19 cellular contexts compared by ENCODE assay signal in the genomic region with DNA sequence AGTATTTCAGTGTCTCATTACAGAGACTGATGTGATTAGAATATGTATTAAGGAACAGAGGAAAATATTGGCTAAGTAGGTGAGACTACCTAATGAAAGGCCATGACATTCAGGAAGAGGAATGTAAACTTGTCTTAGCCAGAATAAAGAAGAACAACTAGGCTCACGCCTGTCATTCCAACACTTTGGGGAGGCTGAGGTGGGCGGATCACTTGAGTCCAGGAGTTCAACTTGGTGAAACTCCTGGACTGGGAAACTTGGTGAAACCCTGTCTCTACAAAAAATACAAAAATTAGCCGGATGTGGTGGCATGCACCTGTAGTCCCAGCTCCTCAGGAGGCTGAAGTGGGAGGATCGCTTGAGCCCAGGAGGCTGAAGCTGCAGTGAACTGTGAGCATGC. TPM values are rescaled to one million over a fixed set of nuclear protein-coding genes. Genes with fewer than 3 reads are reported as not detected.
DNase-seq lines count a peak whose midpoint lies in the region; ATAC-seq and FAIRE-seq lines count a peak whose summit lies in the region.
"Had no signal": no experiment of that assay in that cellular context is flagged by ENCODE, and none has a peak within 500 bp of the region (broad histone marks: within the 10 kb centered on the region; RNA-seq: fewer than 3 reads in every experiment).

No MANE protein-coding gene starts in this region.

- no peak overlapping the region for H3K27ac ChIP-seq in CD8-positive, alpha-beta memory T cell (ENCODE audit: low read depth, low read length)
- H3K27ac ChIP-seq: BLaER1, HL-60 had no signal

- H3K9me3 ChIP-seq in CD8-positive, alpha-beta memory T cell (ENCODE audit: low read length) = no peaks in the 10 kb centered on the region
- H3K9me3 ChIP-seq: BLaER1 had no signal

- FAIRE-seq in GM19239 (lab: Jason Lieb, UNC) = no peak
- FAIRE-seq: G401.6, GM12891 had no signal

- H3K4me3 Mint-ChIP-seq in activated naive CD4-positive, alpha-beta T cell treated with anti-CD3 and anti-CD28 coated beads, Interleukin-2, amount 50 U/mL, for 24 hours = no peak overlapping the region
- H3K4me3 Mint-ChIP-seq in activated naive CD4-positive, alpha-beta T cell treated with anti-CD3 and anti-CD28 coated beads for 36 hours = no peak overlapping the region
- H3K4me3 Mint-ChIP-seq in CD8-positive, alpha-beta memory T cell = no peak overlapping the region
- no peak overlapping the region for H3K4me3 Mint-ChIP-seq in effector memory CD8-positive, alpha-beta T cell
- H3K4me3 Mint-ChIP-seq in stimulated activated memory B cell treated with anti-CD40 and anti-IgM and Interleukin-4, amounts not matched to agents 10 μg/mL and 1 μg/mL and 100 μg/mL, for 72 hours = no peak overlapping the region

- H3K27me3 ChIP-seq in CD8-positive, alpha-beta memory T cell (ENCODE audit: insufficient read depth, low read length, poor library complexity, severe bottlenecking) = no peaks in the 10 kb centered on the region
- H3K27me3 ChIP-seq: BLaER1 had no signal

- H3K4me3 ChIP-seq in CD8-positive, alpha-beta memory T cell (ENCODE audit: low read length) = no peak overlapping the region
- H3K4me3 ChIP-seq: BLaER1 had no signal

- CTCF ChIA-PET in activated naive CD4-positive, alpha-beta T cell treated with anti-CD3 and anti-CD28 coated beads for 36 hours (lab: Charles Lee) = interaction anchor here (0.5 to 2.1 kb wide), 5 partner anchors 9 to 210 kb away, joined by 3 to 7 read pairs (median 5); no protein-coding TSS in a partner anchor
- CTCF ChIA-PET in CD8-positive, alpha-beta memory T cell (lab: Charles Lee) = interaction anchor here (0.9 to 3.1 kb wide), 5 partner anchors 13 to 102 kb away, joined by 3 to 10 read pairs (median 4); no protein-coding TSS in a partner anchor

- ATAC-seq in effector memory CD8-positive, alpha-beta T cell (replicated peaks) = no peak
- ATAC-seq in stimulated activated memory B cell treated with anti-CD40 and anti-IgM and Interleukin-4, amounts not matched to agents 10 μg/mL and 1 μg/mL and 100 μg/mL, for 72 hours = no peak
- ATAC-seq in GM18861 (IDR thresholded peaks at IDR 0.05; ENCODE audit: unreplicated experiment) = no peak

- H3K36me3 ChIP-seq in CD8-positive, alpha-beta memory T cell (ENCODE audit: insufficient read depth, low read length) = peaks cover 4% of the 10 kb centered on the region

- intact Hi-C loops in activated naive CD4-positive, alpha-beta T cell treated with anti-CD3 and anti-CD28 coated beads for 36 hours (cut with micrococcal nuclease) = no loop called here

- peaks cover 19% of the 10 kb centered on the region for H3K4me1 ChIP-seq in CD8-positive, alpha-beta memory T cell (ENCODE audit: insufficient read depth, low read length)

- DNase-seq in activated naive CD4-positive, alpha-beta T cell treated with anti-CD3 and anti-CD28 coated beads for 36 hours = no peak
- DNase-seq in CD8-positive, alpha-beta memory T cell = no peak
- DNase-seq in effector memory CD8-positive, alpha-beta T cell = no peak
- no peak for DNase-seq in GM19239 (ENCODE audit: insufficient read length, low spot score)
- DNase-seq in NCI-H1417 (lab: John Stamatoyannopoulos, UW) = no peak
- DNase-seq: 8988T, AML-193, COR-L47, DMS153, DMS79 treated with DMSO at 0.1 percent for 48 hours, EL, HCEC 1CT had no signal

- H3K27ac Mint-ChIP-seq in activated naive CD4-positive, alpha-beta T cell treated with anti-CD3 and anti-CD28 coated beads, Interleukin-2, amount 50 U/mL, for 24 hours = peak overlapping the region; percentile 92
- no peak overlapping the region for H3K27ac Mint-ChIP-seq in activated naive CD4-positive, alpha-beta T cell treated with anti-CD3 and anti-CD28 coated beads for 36 hours
- H3K27ac Mint-ChIP-seq in CD8-positive, alpha-beta memory T cell = peak overlapping the region; percentile 0 to 82 (median 32)
- H3K27ac Mint-ChIP-seq in effector memory CD8-positive, alpha-beta T cell = peak overlapping the region; percentile 13 to 50
- H3K27ac Mint-ChIP-seq in stimulated activated memory B cell treated with anti-CD40 and anti-IgM and Interleukin-4, amounts not matched to agents 10 μg/mL and 1 μg/mL and 100 μg/mL, for 72 hours = peak overlapping the region; percentile 48

- H3K4me1 Mint-ChIP-seq in activated naive CD4-positive, alpha-beta T cell treated with anti-CD3 and anti-CD28 coated beads, Interleukin-2, amount 50 U/mL, for 24 hours = peaks cover 54% of the 10 kb centered on the region
- peaks cover 30% of the 10 kb centered on the region for H3K4me1 Mint-ChIP-seq in activated naive CD4-positive, alpha-beta T cell treated with anti-CD3 and anti-CD28 coated beads for 36 hours (ENCODE audit: low read depth)
- H3K4me1 Mint-ChIP-seq in CD8-positive, alpha-beta memory T cell = peaks cover 27 to 69% (median 61%) of the 10 kb centered on the region in 3 donors
- peaks cover 13 to 26% of the 10 kb centered on the region in 2 donors for H3K4me1 Mint-ChIP-seq in effector memory CD8-positive, alpha-beta T cell (ENCODE audit: low read depth in 2 of 2)
- H3K4me1 Mint-ChIP-seq in stimulated activated memory B cell treated with anti-CD40 and anti-IgM and Interleukin-4, amounts not matched to agents 10 μg/mL and 1 μg/mL and 100 μg/mL, for 72 hours = peaks cover 25% of the 10 kb centered on the region

- POLR2A ChIA-PET in CD8-positive, alpha-beta memory T cell (lab: Charles Lee) = interaction anchor here (1.9 kb wide), 1 partner anchor 14 kb away, joined by 11 read pairs; the partner anchor contains the start of gene CACYBP

- H3K27me3 Mint-ChIP-seq in activated naive CD4-positive, alpha-beta T cell treated with anti-CD3 and anti-CD28 coated beads, Interleukin-2, amount 50 U/mL, for 24 hours = no peaks in the 10 kb centered on the region
- no peaks in the 10 kb centered on the region for H3K27me3 Mint-ChIP-seq in activated naive CD4-positive, alpha-beta T cell treated with anti-CD3 and anti-CD28 coated beads for 36 hours (ENCODE audit: low read depth)
- H3K27me3 Mint-ChIP-seq in CD8-positive, alpha-beta memory T cell = peaks cover 0 to 1% of the 10 kb centered on the region in 2 donors
- no peaks in the 10 kb centered on the region for H3K27me3 Mint-ChIP-seq in effector memory CD8-positive, alpha-beta T cell
- H3K27me3 Mint-ChIP-seq in stimulated activated memory B cell treated with anti-CD40 and anti-IgM and Interleukin-4, amounts not matched to agents 10 μg/mL and 1 μg/mL and 100 μg/mL, for 72 hours = no peaks in the 10 kb centered on the region

- peaks cover 32% of the 10 kb centered on the region for H3K36me3 Mint-ChIP-seq in activated naive CD4-positive, alpha-beta T cell treated with anti-CD3 and anti-CD28 coated beads, Interleukin-2, amount 50 U/mL, for 24 hours
- peaks cover 15% of the 10 kb centered on the region for H3K36me3 Mint-ChIP-seq in activated naive CD4-positive, alpha-beta T cell treated with anti-CD3 and anti-CD28 coated beads for 36 hours (ENCODE audit: low read depth)
- peaks cover 34 to 80% (median 44%) of the 10 kb centered on the region in 3 donors for H3K36me3 Mint-ChIP-seq in CD8-positive, alpha-beta memory T cell
- peaks cover 46% of the 10 kb centered on the region for H3K36me3 Mint-ChIP-seq in effector memory CD8-positive, alpha-beta T cell (ENCODE audit: insufficient read depth)
- peaks cover 70% of the 10 kb centered on the region for H3K36me3 Mint-ChIP-seq in stimulated activated memory B cell treated with anti-CD40 and anti-IgM and Interleukin-4, amounts not matched to agents 10 μg/mL and 1 μg/mL and 100 μg/mL, for 72 hours

- H3K9me3 Mint-ChIP-seq in activated naive CD4-positive, alpha-beta T cell treated with anti-CD3 and anti-CD28 coated beads, Interleukin-2, amount 50 U/mL, for 24 hours = no peaks in the 10 kb centered on the region
- H3K9me3 Mint-ChIP-seq in activated naive CD4-positive, alpha-beta T cell treated with anti-CD3 and anti-CD28 coated beads for 36 hours = no peaks in the 10 kb centered on the region
- H3K9me3 Mint-ChIP-seq in CD8-positive, alpha-beta memory T cell = peaks cover 0 to 3% (median 0%) of the 10 kb centered on the region in 5 donors
- no peaks in the 10 kb centered on the region for H3K9me3 Mint-ChIP-seq in effector memory CD8-positive, alpha-beta T cell
- H3K9me3 Mint-ChIP-seq in stimulated activated memory B cell treated with anti-CD40 and anti-IgM and Interleukin-4, amounts not matched to agents 10 μg/mL and 1 μg/mL and 100 μg/mL, for 72 hours = peaks cover 3% of the 10 kb centered on the region

RNA-seq across cellular contexts. Expression of gene CACYBP, which starts 14.8 kb away (rescaled TPM):
- total RNA-seq in activated naive CD4-positive, alpha-beta T cell treated with anti-CD3 and anti-CD28 coated beads for 36 hours = 100 to 1,000 TPM; 322 to 354 TPM
- 100 to 1,000 TPM; 345 to 372 TPM for total RNA-seq in CD8-positive, alpha-beta memory T cell
- 166 TPM for polyA plus RNA-seq in CD8-positive, alpha-beta memory T cell

RNA-seq across cellular contexts. Expression of gene MRPS14, which starts 38.3 kb away (rescaled TPM):
- 10 to 100 TPM; 48.8 to 51.2 TPM for total RNA-seq in activated naive CD4-positive, alpha-beta T cell treated with anti-CD3 and anti-CD28 coated beads for 36 hours
- 10 to 100 TPM; 41.0 to 41.4 TPM for total RNA-seq in CD8-positive, alpha-beta memory T cell
- polyA plus RNA-seq in CD8-positive, alpha-beta memory T cell = 49.4 TPM
